21 cellular contexts compared by ENCODE assay signal in the genomic region with DNA sequence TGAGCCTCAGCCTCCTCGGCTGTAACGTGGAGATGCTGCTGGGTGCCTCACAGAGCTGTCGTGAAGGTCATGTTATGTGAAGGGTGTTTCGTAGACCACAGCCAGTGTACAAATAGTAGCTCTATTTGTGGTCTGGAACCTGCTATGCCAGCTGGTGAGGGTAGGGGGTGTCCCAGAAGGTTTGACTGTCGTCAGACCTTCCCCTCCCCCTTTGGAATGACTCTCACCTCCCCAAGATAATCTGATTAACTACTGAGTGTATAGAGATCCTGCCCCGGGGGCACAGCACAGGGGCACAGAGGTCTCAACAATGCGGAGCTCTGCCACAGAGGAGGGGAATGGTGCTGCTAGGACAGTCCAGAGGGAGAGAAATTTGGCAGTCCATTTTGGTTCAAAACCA. TPM values are rescaled to one million over a fixed set of nuclear protein-coding genes. Genes with fewer than 3 reads are reported as not detected.
DNase-seq lines count a peak whose midpoint lies in the region; ATAC-seq and TF ChIP-seq lines count a peak whose summit lies in the region.
"Had no signal": no experiment of that assay in that cellular context is flagged by ENCODE, and none has a peak within 500 bp of the region (broad histone marks: within the 10 kb centered on the region; RNA-seq: fewer than 3 reads in every experiment).

No MANE protein-coding gene starts in this region.

- TF ChIP-seq CTCF in GM12865 (IDR thresholded peaks at IDR 0.05; ENCODE audit: insufficient read depth, low read depth, low read length, missing control alignments) (no peak), endothelial cell (IDR thresholded peaks at IDR 0.05; ENCODE audit: unreplicated experiment) (no peak)

- no peaks in the 10 kb centered on the region for H3K36me3 ChIP-seq in BLaER1
- no peaks in the 10 kb centered on the region for H3K36me3 ChIP-seq in effector memory CD4-positive, alpha-beta T cell (ENCODE audit: control insufficient read depth, insufficient read depth, low read length)
- H3K36me3 ChIP-seq: MG63, ovary had no signal

- no peaks in the 10 kb centered on the region for H3K9me3 Mint-ChIP-seq in endothelial cell (ENCODE audit: unreplicated experiment)
- H3K9me3 Mint-ChIP-seq: activated T-cell treated with anti-CD3 and anti-CD28 coated beads, Interleukin-2, amount 50 U/mL, for 72 hours; memory B cell; naive thymus-derived CD4-positive, alpha-beta T cell; stimulated activated naive CD8-positive, alpha-beta T cell treated with anti-CD3 and anti-CD28 coated beads, Interleukin-15, Interleukin-2, amounts not matched to agents 100 ng/mL and 50 ng/mL, for 24 hours had no signal

- H3K9ac ChIP-seq in BLaER1, result no peak overlapping the region
- H3K9ac ChIP-seq: GM23248 had no signal

- peaks cover 31% of the 10 kb centered on the region for H3K36me3 Mint-ChIP-seq in endothelial cell (ENCODE audit: low read depth, unreplicated experiment)
- H3K36me3 Mint-ChIP-seq: memory B cell; naive thymus-derived CD4-positive, alpha-beta T cell had no signal

- no peak overlapping the region for H3K27ac ChIP-seq in BLaER1
- H3K27ac ChIP-seq in effector memory CD4-positive, alpha-beta T cell (ENCODE audit: insufficient read depth, low read length, poor library complexity, severe bottlenecking), result no peak overlapping the region
- H3K27ac ChIP-seq: GM23248, ovary had no signal

- H4K20me1 ChIP-seq in BLaER1, result no peaks in the 10 kb centered on the region

- DNase-seq in GM12865 (ENCODE audit: low read depth) (peak; percentile 35), NCI-H82 treated with DMSO at 0.1 percent for 48 hours (lab: John Stamatoyannopoulos, UW; ENCODE audit: unreplicated experiment) (peak; percentile 63), endothelial cell (ENCODE audit: low spot score) (no peak), NCI-H1417 treated with DMSO at 0.1 percent for 48 hours (lab: John Stamatoyannopoulos, UW) (no peak), NOMO-1 (lab: John Stamatoyannopoulos, UW; ENCODE audit: unreplicated experiment in 2 of 2) (no peak)
- no peak for DNase-seq in effector memory CD4-positive, alpha-beta T cell
- DNase-seq: activated CD8-positive, alpha-beta memory T cell treated with anti-CD3 and anti-CD28 coated beads for 24 hours; activated T-cell treated with anti-CD3 and anti-CD28 coated beads, Interleukin-2, amount 50 U/mL, for 72 hours; GM23248; MG63; naive thymus-derived CD4-positive, alpha-beta T cell; NCI-H187 treated with DMSO at 0.1 percent for 48 hours; ovary; PC-3; stimulated activated CD4-positive, alpha-beta T cell treated with anti-CD3 and anti-CD28 coated beads, Interleukin-1b, Interleukin-23, amount 100 ng/mL, for 48 hours; trophoblast cell had no signal

- H3K4me2 ChIP-seq in BLaER1, result peak overlapping the region; percentile 41

- no peak overlapping the region for H3K4me3 Mint-ChIP-seq in endothelial cell (ENCODE audit: unreplicated experiment)
- H3K4me3 Mint-ChIP-seq: activated T-cell treated with anti-CD3 and anti-CD28 coated beads, Interleukin-2, amount 50 U/mL, for 72 hours; memory B cell; naive thymus-derived CD4-positive, alpha-beta T cell; stimulated activated naive CD8-positive, alpha-beta T cell treated with anti-CD3 and anti-CD28 coated beads, Interleukin-15, Interleukin-2, amounts not matched to agents 100 ng/mL and 50 ng/mL, for 24 hours had no signal

- no peak overlapping the region for H3K4me3 ChIP-seq in BLaER1
- H3K4me3 ChIP-seq in GM12865 (ENCODE audit: low read depth, low read length), result no peak overlapping the region
- no peak overlapping the region for H3K4me3 ChIP-seq in effector memory CD4-positive, alpha-beta T cell (ENCODE audit: insufficient read depth, low read depth, low read length, poor library complexity, severe bottlenecking)
- H3K4me3 ChIP-seq: coronary artery, GM23248, MG63, ovary had no signal

- no peaks in the 10 kb centered on the region for H3K27me3 ChIP-seq in BLaER1
- H3K27me3 ChIP-seq in effector memory CD4-positive, alpha-beta T cell (replicated peaks; ENCODE audit: control insufficient read depth, insufficient read depth, low read length, poor library complexity, severe bottlenecking), result no peaks in the 10 kb centered on the region
- H3K27me3 ChIP-seq: MG63, ovary had no signal

- no peak for ATAC-seq in HG02981 (IDR thresholded peaks at IDR 0.05; ENCODE audit: unreplicated experiment)
- ATAC-seq: activated T-cell treated with anti-CD3 and anti-CD28 coated beads, Interleukin-2, amount 50 U/mL, for 72 hours; naive thymus-derived CD4-positive, alpha-beta T cell; PC-3 had no signal

- peaks cover 8% of the 10 kb centered on the region for H3K27me3 Mint-ChIP-seq in endothelial cell (ENCODE audit: unreplicated experiment)

- H3K27ac Mint-ChIP-seq in endothelial cell (ENCODE audit: unreplicated experiment), result peak overlapping the region; percentile 55
- H3K27ac Mint-ChIP-seq: activated T-cell treated with anti-CD3 and anti-CD28 coated beads, Interleukin-2, amount 50 U/mL, for 72 hours; memory B cell; naive thymus-derived CD4-positive, alpha-beta T cell; stimulated activated naive CD8-positive, alpha-beta T cell treated with anti-CD3 and anti-CD28 coated beads, Interleukin-15, Interleukin-2, amounts not matched to agents 100 ng/mL and 50 ng/mL, for 24 hours had no signal

- H3K4me1 ChIP-seq in BLaER1, result peaks cover 9% of the 10 kb centered on the region; the same call in 1 of the 2 replicates
- peaks cover 2% of the 10 kb centered on the region for H3K4me1 ChIP-seq in effector memory CD4-positive, alpha-beta T cell (ENCODE audit: control insufficient read depth, insufficient read depth, low read length, poor library complexity, severe bottlenecking)

- no peaks in the 10 kb centered on the region for H3K9me3 ChIP-seq in BLaER1
- no peaks in the 10 kb centered on the region for H3K9me3 ChIP-seq in effector memory CD4-positive, alpha-beta T cell (ENCODE audit: control insufficient read depth, low read length)
- H3K9me3 ChIP-seq: MG63, ovary had no signal

- peaks cover 76% of the 10 kb centered on the region for H3K4me1 Mint-ChIP-seq in endothelial cell (ENCODE audit: unreplicated experiment)

RNA-seq across cellular contexts. Expression of a gene that starts 20.5 kb away (rescaled TPM):
- total RNA-seq in endothelial cell (ENCODE audit: unreplicated experiment), result 294 TPM
- total RNA-seq: activated T-cell treated with anti-CD3 and anti-CD28 coated beads, Interleukin-2, amount 50 U/mL, for 72 hours; GM23248; PC-3 had no signal

Comparison
In these comparisons a context has a peak if more than half of its experiments do, and no peak if none do; other contexts are left out.
1. DNase-seq: peak in GM12865 (single experiment) and NCI-H82 treated with DMSO at 0.1 percent for 48 hours (single experiment); none in endothelial cell (single experiment), NCI-H1417 treated with DMSO at 0.1 percent for 48 hours (single experiment), NOMO-1 (0 of 2) and effector memory CD4-positive, alpha-beta T cell (0 of 3).